Comparison of ENCODE assay signal across 8 cellular contexts in genomic region chr4:173121044-173121685, GRCh38. TPM values are rescaled to one million over a fixed set of nuclear protein-coding genes. Genes with fewer than 3 reads are reported as not detected.
DNase-seq lines count a peak whose midpoint lies in the region; ATAC-seq and TF ChIP-seq lines count a peak whose summit lies in the region.

No MANE protein-coding gene starts in this region.

- 26 to 49% methylated on average over 4 of the region's 4 CpGs for WGBS in heart right ventricle, 2 donors

- DNase-seq in heart right ventricle (peak in 1 of 2 donors; percentile 11), cardiac septum (ENCODE audit: low spot score) (no peak), NCI-H2171 treated with DMSO at 0.1 percent for 48 hours (lab: John Stamatoyannopoulos, UW) (peak; percentile 63), fibroblast of pulmonary artery (ENCODE audit: low read depth) (peak; percentile 52), middle frontal gyrus (ENCODE audit: extremely low spot score, low spot score) (no peak), NCI-H1436 treated with DMSO at 0.1 percent for 48 hours (lab: John Stamatoyannopoulos, UW) (no peak), mesenteric fat pad (ENCODE audit: low spot score) (no peak)

- intact Hi-C loops in heart right ventricle (cut with DNase I) (no loop called here), cardiac septum (cut with DNase I) (no loop called here)

- H3K27me3 ChIP-seq in heart right ventricle = no peaks in the 10 kb centered on the region

- peak overlapping the region in 2 of 10 donors; percentile 29 to 38 for H3K27ac ChIP-seq in heart right ventricle

- H3K36me3 ChIP-seq in heart right ventricle = no peaks in the 10 kb centered on the region

- no peak overlapping the region for H3K4me3 ChIP-seq in heart right ventricle
- no peak overlapping the region for H3K4me3 ChIP-seq in fibroblast of pulmonary artery (replicated peaks; ENCODE audit: low read depth, low read length)

- peaks cover 0 to 5% (median 0%) of the 10 kb centered on the region in 11 donors for H3K9me3 ChIP-seq in heart right ventricle

- H3K4me1 ChIP-seq in heart right ventricle = peaks cover 0 to 15% (median 5%) of the 10 kb centered on the region in 9 donors

- TF ChIP-seq CTCF in heart right ventricle (IDR thresholded peaks at IDR 0.05) = no peak
- no peak for TF ChIP-seq CTCF in fibroblast of pulmonary artery (IDR thresholded peaks at IDR 0.05; ENCODE audit: low read length, missing control alignments)

- peak in 6 of 8 donors; percentile 27 to 84 (median 68) for ATAC-seq in heart right ventricle
- peak; percentile 98 for ATAC-seq in HG02840 (IDR thresholded peaks at IDR 0.05; ENCODE audit: low FRiP score, unreplicated experiment)

RNA-seq across cellular contexts. Expression of gene GALNT7, which starts 47.4 kb away (rescaled TPM):
- total RNA-seq in heart right ventricle (1 to 10 TPM; 2.6 to 8.8 (median 5.7) TPM), cardiac septum (7.2 TPM), mesenteric fat pad (9.8 TPM)
- polyA plus RNA-seq in heart right ventricle = 1 to 10 TPM; 2.2 to 4.3 TPM

Comparison
In these comparisons a context has a peak if more than half of its experiments do, and no peak if none do; other contexts are left out.
1. DNase-seq: peak in NCI-H2171 treated with DMSO at 0.1 percent for 48 hours (single experiment) and fibroblast of pulmonary artery (single experiment); none in cardiac septum (single experiment), middle frontal gyrus (single experiment), NCI-H1436 treated with DMSO at 0.1 percent for 48 hours (single experiment) and mesenteric fat pad (single experiment).